28 cellular contexts compared by ENCODE assay signal in the genomic region with DNA sequence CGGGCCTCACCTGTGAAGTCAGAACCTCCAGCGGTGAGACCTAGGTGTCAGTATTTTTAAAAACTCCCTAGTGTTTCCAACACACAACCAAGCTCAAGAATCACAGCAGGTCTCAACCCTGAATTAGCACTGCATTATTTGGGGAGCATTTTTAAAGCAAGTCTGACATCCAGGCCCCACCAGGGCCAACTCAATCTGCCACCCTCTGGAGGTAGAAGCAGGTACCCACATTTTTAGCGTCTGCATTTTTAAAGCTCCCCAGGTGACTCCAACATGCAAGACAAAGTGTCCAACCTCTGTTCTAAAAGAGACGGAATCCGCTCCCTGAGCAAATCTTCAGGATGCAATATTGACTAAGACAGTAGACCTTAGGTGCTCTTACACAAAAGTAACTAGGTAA.
"Had no signal": no experiment of that assay in that cellular context is flagged by ENCODE, and none has a peak within 500 bp of the region (broad histone marks: within the 10 kb centered on the region; RNA-seq: fewer than 3 reads in every experiment).

No MANE protein-coding gene starts in this region.

- H3K9ac ChIP-seq: SK-N-SH had no signal

- H3K27me3 Mint-ChIP-seq: activated CD8-positive, alpha-beta memory T cell treated with anti-CD3 and anti-CD28 coated beads, Interleukin-2, amount 10 ng/mL, durations not matched to agents 7 days and 5 days; activated naive CD8-positive, alpha-beta T cell treated with anti-CD3 and anti-CD28 coated beads, Interleukin-2, amount 50 U/mL, for 24 hours; activated T-cell treated with anti-CD3 and anti-CD28 coated beads, Interleukin-2, amount 50 U/mL, for 24 hours had no signal

- DNase-seq: activated CD4-positive, alpha-beta T cell treated with anti-CD3 and anti-CD28 coated beads for 4 hours; activated CD4-positive, alpha-beta T cell treated with anti-CD3 and anti-CD28 coated beads, Interleukin-2, amount 50 U/mL, for 4 hours; activated CD8-positive, alpha-beta memory T cell treated with anti-CD3 and anti-CD28 coated beads, Interleukin-2, amount 10 ng/mL, durations not matched to agents 7 days and 5 days; activated CD8-positive, alpha-beta T cell treated with anti-CD3 and anti-CD28 coated beads, Interleukin-2, amount 10 ng/mL, durations not matched to agents 7 days and 5 days; activated effector memory CD4-positive, alpha-beta T cell treated with anti-CD3 and anti-CD28 coated beads, Interleukin-2, amount 50 U/mL, for 16 hours; activated naive CD4-positive, alpha-beta T cell treated with Interleukin-2 at 50 U/mL for 16 hours; activated naive CD8-positive, alpha-beta T cell treated with anti-CD3 and anti-CD28 coated beads, Interleukin-2, amount 50 U/mL, for 24 hours; activated T-cell treated with anti-CD3 and anti-CD28 coated beads, Interleukin-2, amount 50 U/mL, for 24 hours; amniotic stem cell; MG63; MV-4-11; NCI-H1092 treated with DMSO at 0.1 percent for 48 hours; NCI-H1436; NCI-H1694 treated with DMSO at 0.1 percent for 48 hours; NCI-H2029 treated with DMSO at 0.1 percent for 48 hours; NCI-H345; NCI-H510A; NCI-H526 treated with DMSO at 0.1 percent for 48 hours; NCI-H82; Right ventricle myocardium superior; SJCRH30; T-helper 1 cell had no signal

- H3K9me3 Mint-ChIP-seq: activated naive CD4-positive, alpha-beta T cell treated with anti-CD3 and anti-CD28 coated beads, Interleukin-2, amount 50 U/mL, for 72 hours; activated naive CD8-positive, alpha-beta T cell treated with anti-CD3 and anti-CD28 coated beads, Interleukin-2, amount 50 U/mL, for 24 hours; activated T-cell treated with anti-CD3 and anti-CD28 coated beads, Interleukin-2, amount 50 U/mL, for 24 hours had no signal

- H3K4me1 Mint-ChIP-seq: activated CD8-positive, alpha-beta memory T cell treated with anti-CD3 and anti-CD28 coated beads, Interleukin-2, amount 10 ng/mL, durations not matched to agents 7 days and 5 days had no signal

- H3K4me3 ChIP-seq: ascending aorta, body of pancreas, MG63, Peyer's patch, SJCRH30 had no signal

- H3K27me3 ChIP-seq: ascending aorta, body of pancreas, MG63, Peyer's patch, SJCRH30 had no signal

- H3K9me3 ChIP-seq: ascending aorta, body of pancreas, MG63, Peyer's patch, SJCRH30, SK-N-SH had no signal

- H3K4me3 Mint-ChIP-seq: activated CD8-positive, alpha-beta memory T cell treated with anti-CD3 and anti-CD28 coated beads, Interleukin-2, amount 10 ng/mL, durations not matched to agents 7 days and 5 days; activated CD8-positive, alpha-beta T cell treated with anti-CD3 and anti-CD28 coated beads, Interleukin-2, amount 10 ng/mL, durations not matched to agents 7 days and 5 days; activated naive CD8-positive, alpha-beta T cell treated with anti-CD3 and anti-CD28 coated beads, Interleukin-2, amount 50 U/mL, for 24 hours; activated T-cell treated with anti-CD3 and anti-CD28 coated beads, Interleukin-2, amount 50 U/mL, for 24 hours had no signal

- H3K4me1 ChIP-seq: ascending aorta had no signal

- ATAC-seq: activated CD8-positive, alpha-beta memory T cell treated with anti-CD3 and anti-CD28 coated beads, Interleukin-2, amount 10 ng/mL, durations not matched to agents 7 days and 5 days; activated CD8-positive, alpha-beta T cell treated with anti-CD3 and anti-CD28 coated beads, Interleukin-2, amount 10 ng/mL, durations not matched to agents 7 days and 5 days; activated naive CD4-positive, alpha-beta T cell treated with anti-CD3 and anti-CD28 coated beads, Interleukin-2, amount 50 U/mL, for 72 hours; activated naive CD8-positive, alpha-beta T cell treated with anti-CD3 and anti-CD28 coated beads, Interleukin-2, amount 50 U/mL, for 24 hours; body of pancreas had no signal

- H3K27ac Mint-ChIP-seq: activated CD8-positive, alpha-beta memory T cell treated with anti-CD3 and anti-CD28 coated beads, Interleukin-2, amount 10 ng/mL, durations not matched to agents 7 days and 5 days; activated CD8-positive, alpha-beta T cell treated with anti-CD3 and anti-CD28 coated beads, Interleukin-2, amount 10 ng/mL, durations not matched to agents 7 days and 5 days; activated naive CD8-positive, alpha-beta T cell treated with anti-CD3 and anti-CD28 coated beads, Interleukin-2, amount 50 U/mL, for 24 hours; activated T-cell treated with anti-CD3 and anti-CD28 coated beads, Interleukin-2, amount 50 U/mL, for 24 hours had no signal

- H3K36me3 Mint-ChIP-seq: activated CD8-positive, alpha-beta memory T cell treated with anti-CD3 and anti-CD28 coated beads, Interleukin-2, amount 10 ng/mL, durations not matched to agents 7 days and 5 days; activated naive CD4-positive, alpha-beta T cell treated with anti-CD3 and anti-CD28 coated beads, Interleukin-2, amount 50 U/mL, for 72 hours had no signal

- H3K27ac ChIP-seq: ascending aorta, SJCRH30, VCaP had no signal
